11 cellular contexts compared by ENCODE assay signal in the genomic region with DNA sequence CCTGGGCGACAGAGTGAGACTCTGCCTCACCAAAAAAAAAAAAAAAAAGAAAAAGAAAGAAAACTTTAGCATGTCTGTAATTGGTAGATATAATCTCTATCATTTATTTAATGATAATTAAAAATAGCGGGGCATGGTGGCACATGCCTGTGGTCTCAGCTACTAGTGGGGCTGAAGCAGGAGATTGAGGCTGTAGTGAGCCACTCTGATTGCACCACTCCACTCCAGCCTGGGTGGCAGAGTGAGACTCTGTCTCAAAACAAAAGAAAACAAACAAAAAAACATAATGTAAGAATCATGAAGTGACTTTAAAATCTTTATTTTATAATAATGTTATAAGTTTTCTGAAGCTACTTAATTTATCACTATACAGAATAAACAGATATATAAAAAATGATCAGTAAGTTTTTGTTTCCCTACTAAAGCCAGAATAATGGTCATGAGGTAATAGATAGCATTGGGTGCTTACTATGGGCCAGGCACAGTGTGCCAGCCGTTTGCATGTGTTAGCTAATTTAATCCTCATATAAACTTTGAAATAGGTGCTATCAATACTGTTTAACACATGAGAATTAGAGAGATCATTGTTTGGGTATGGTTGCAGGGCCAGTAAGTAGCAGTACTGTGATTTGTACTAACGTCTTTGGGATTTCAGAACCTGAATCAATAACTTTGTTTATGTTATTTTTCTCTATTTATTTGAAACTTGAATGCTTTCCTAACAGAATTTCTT. TPM values are rescaled to one million over a fixed set of nuclear protein-coding genes. Genes with fewer than 3 reads are reported as not detected.
DNase-seq lines count a peak whose midpoint lies in the region; FAIRE-seq and TF ChIP-seq lines count a peak whose summit lies in the region.
"Had no signal": no experiment of that assay in that cellular context is flagged by ENCODE, and none has a peak within 500 bp of the region (broad histone marks: within the 10 kb centered on the region; RNA-seq: fewer than 3 reads in every experiment).

No MANE protein-coding gene starts in this region.

- no peak overlapping the region for H3K4me3 Mint-ChIP-seq in activated T-helper 1 cell treated with anti-CD3 and anti-CD28 coated beads, Interleukin-12 subunit alpha, Interleukin-12 subunit beta, Interleukin-2, Interleukin-4 antibody, amounts not matched to agents 30 ng/mL and 10 ng/mL and 1 ng/mL, durations not matched to agents 14 hours and 24 hours and 36 hours

- no peak overlapping the region for H3K4me3 ChIP-seq in GM23248
- no peak overlapping the region for H3K4me3 ChIP-seq in SU-DHL-6 (ENCODE audit: insufficient read depth, low read length, poor library complexity, severe bottlenecking)
- H3K4me3 ChIP-seq in kidney (ENCODE audit: low read length in 2 of 2): no peak overlapping the region
- no peak overlapping the region for H3K4me3 ChIP-seq in stomach smooth muscle (ENCODE audit: low read length in 2 of 2)
- H3K4me3 ChIP-seq: ovary had no signal

- H3K27ac ChIP-seq in GM23248: peak overlapping the region; percentile 70
- H3K27ac ChIP-seq in SU-DHL-6 (ENCODE audit: low read depth, low read length): peak overlapping the region; percentile 70
- peak overlapping the region; percentile 84 to 91 for H3K27ac ChIP-seq in kidney (ENCODE audit: low read depth in 2 of 2, low read length in 2 of 2)
- H3K27ac ChIP-seq in stomach smooth muscle (ENCODE audit: low read length): peak overlapping the region; percentile 92

- H2AFZ ChIP-seq in GM23248: no peak overlapping the region
- no peak overlapping the region for H2AFZ ChIP-seq in SU-DHL-6 (ENCODE audit: low read depth, low read length, severe bottlenecking)

- H3K27me3 Mint-ChIP-seq in activated T-helper 1 cell treated with anti-CD3 and anti-CD28 coated beads, Interleukin-12 subunit alpha, Interleukin-12 subunit beta, Interleukin-2, Interleukin-4 antibody, amounts not matched to agents 30 ng/mL and 10 ng/mL and 1 ng/mL, durations not matched to agents 14 hours and 24 hours and 36 hours (ENCODE audit: insufficient read depth): peaks cover 2% of the 10 kb centered on the region

- H3K36me3 ChIP-seq in GM23248 (ENCODE audit: low read depth) (peaks cover 19% of the 10 kb centered on the region; the same call in 1 of the 2 replicates), SU-DHL-6 (ENCODE audit: low read length) (0 out of 2 replicates have a peak, but pooled peaks cover 5% of the 10 kb centered on the region), kidney (ENCODE audit: control insufficient read depth in 1 of 2, insufficient read depth in 2 of 2, low read length in 2 of 2) (no peaks in the 10 kb centered on the region), stomach smooth muscle (ENCODE audit: control insufficient read depth in 2 of 2, insufficient read depth in 2 of 2, low read length in 2 of 2) (no peaks in the 10 kb centered on the region)
- H3K36me3 ChIP-seq: ovary had no signal

- intact Hi-C loops in kidney (cut with DNase I): no loop called here
- intact Hi-C loops in activated T-helper 1 cell treated with anti-CD3 and anti-CD28 coated beads, Interleukin-12 subunit alpha, Interleukin-12 subunit beta, Interleukin-2, Interleukin-4 antibody, amounts not matched to agents 30 ng/mL and 10 ng/mL and 1 ng/mL, durations not matched to agents 14 hours and 24 hours and 36 hours (cut with micrococcal nuclease): no loop called here

- H3F3A ChIP-seq in GM23248 (ENCODE audit: insufficient read depth) (peaks cover 83% of the 10 kb centered on the region), SU-DHL-6 (ENCODE audit: insufficient read depth) (peaks cover 63% of the 10 kb centered on the region)

- no peak for TF ChIP-seq CTCF in SU-DHL-6 (IDR thresholded peaks at IDR 0.05; ENCODE audit: insufficient read depth, low read length, poor library complexity, severe bottlenecking)
- no peak for TF ChIP-seq CTCF in kidney (IDR thresholded peaks at IDR 0.05; ENCODE audit: borderline replicate concordance, extremely low read depth, insufficient read depth)

- FAIRE-seq in kidney (lab: Jason Lieb, UNC): no peak
- FAIRE-seq: bronchial epithelial cell had no signal

- H3K9ac ChIP-seq in GM23248 (peak overlapping the region; percentile 16; the same call in 1 of the 2 replicates), SU-DHL-6 (ENCODE audit: low read length) (no peak overlapping the region; the same call in 1 of the 2 replicates), kidney (ENCODE audit: low read length in 2 of 2) (no peak overlapping the region), stomach smooth muscle (ENCODE audit: low read length in 2 of 2) (peak overlapping the region in 1 of 2 donors; percentile 45)

- H3K9me2 ChIP-seq in GM23248 (ENCODE audit: insufficient read depth) (no peaks in the 10 kb centered on the region), SU-DHL-6 (replicated peaks; ENCODE audit: insufficient read depth, low read length) (no peaks in the 10 kb centered on the region)

- peak overlapping the region; percentile 78 for H3K4me2 ChIP-seq in GM23248 (ENCODE audit: unreplicated experiment)
- H3K4me2 ChIP-seq in SU-DHL-6 (ENCODE audit: low read depth, low read length, poor library complexity, severe bottlenecking): peak overlapping the region; percentile 60

- H3K27me3 ChIP-seq in GM23248 (replicated peaks; ENCODE audit: insufficient read depth) (no peaks in the 10 kb centered on the region), SU-DHL-6 (ENCODE audit: low read length) (no peaks in the 10 kb centered on the region), stomach smooth muscle (ENCODE audit: control insufficient read depth in 1 of 2, insufficient read depth in 2 of 2, low read length in 2 of 2) (no peaks in the 10 kb centered on the region)
- H3K27me3 ChIP-seq: ovary had no signal

- H3K36me3 Mint-ChIP-seq in activated T-helper 1 cell treated with anti-CD3 and anti-CD28 coated beads, Interleukin-12 subunit alpha, Interleukin-12 subunit beta, Interleukin-2, Interleukin-4 antibody, amounts not matched to agents 30 ng/mL and 10 ng/mL and 1 ng/mL, durations not matched to agents 14 hours and 24 hours and 36 hours (ENCODE audit: low read depth): no peaks in the 10 kb centered on the region

- no peak overlapping the region for H3K27ac Mint-ChIP-seq in activated T-helper 1 cell treated with anti-CD3 and anti-CD28 coated beads, Interleukin-12 subunit alpha, Interleukin-12 subunit beta, Interleukin-2, Interleukin-4 antibody, amounts not matched to agents 30 ng/mL and 10 ng/mL and 1 ng/mL, durations not matched to agents 14 hours and 24 hours and 36 hours

- H3K4me1 Mint-ChIP-seq in activated T-helper 1 cell treated with anti-CD3 and anti-CD28 coated beads, Interleukin-12 subunit alpha, Interleukin-12 subunit beta, Interleukin-2, Interleukin-4 antibody, amounts not matched to agents 30 ng/mL and 10 ng/mL and 1 ng/mL, durations not matched to agents 14 hours and 24 hours and 36 hours (ENCODE audit: low read depth): peaks cover 16% of the 10 kb centered on the region

- H4K20me1 ChIP-seq in GM23248 (ENCODE audit: insufficient read depth) (peaks cover 27% of the 10 kb centered on the region), SU-DHL-6 (ENCODE audit: low read depth, low read length) (peaks cover 18% of the 10 kb centered on the region; the same call in 1 of the 2 replicates)

- peak; percentile 34 for DNase-seq in GM23248
- no peak for DNase-seq in kidney
- DNase-seq in mesenteric fat pad (ENCODE audit: low spot score): no peak
- no peak for DNase-seq in activated T-cell treated with anti-CD3 and anti-CD28 coated beads, Interleukin-2, amount 50 U/mL, for 48 hours
- no peak for DNase-seq in activated T-helper 1 cell treated with anti-CD3 and anti-CD28 coated beads, Interleukin-12 subunit alpha, Interleukin-12 subunit beta, Interleukin-2, Interleukin-4 antibody, amounts not matched to agents 30 ng/mL and 10 ng/mL and 1 ng/mL, durations not matched to agents 14 hours and 24 hours and 36 hours (ENCODE audit: low spot score)
- DNase-seq in ACHN: no peak
- DNase-seq: Calu3, ovary had no signal

- H3K4me1 ChIP-seq in GM23248 (ENCODE audit: insufficient read depth) (peaks cover 92% of the 10 kb centered on the region), kidney (ENCODE audit: control insufficient read depth in 1 of 2, insufficient read depth in 1 of 2, low read depth in 1 of 2, low read length in 2 of 2) (peaks cover 4 to 7% of the 10 kb centered on the region in 2 donors), stomach smooth muscle (ENCODE audit: control insufficient read depth, insufficient read depth, low read length) (peaks cover 14% of the 10 kb centered on the region)

- H3K79me2 ChIP-seq in GM23248 (ENCODE audit: insufficient read depth) (peaks cover 100% of the 10 kb centered on the region), SU-DHL-6 (ENCODE audit: insufficient read depth, low read length) (peaks cover 100% of the 10 kb centered on the region)

- in situ Hi-C loops in GM23248 (cut with MboI) (no loop called here), ACHN (cut with HindIII; ENCODE audit: low pct_ligation_motif_present, low pct_unique_long_range_greater_than_20kb, low sequenced_read_pairs) (no loop called here)

- WGBS in GM23248 (ENCODE audit: low coverage in 1 of 2, low lambda C conversion rate in 2 of 2, missing lambda C conversion rate in 2 of 2), 2 experiments: 63 to 64% methylated on average over 4 of the region's 4 CpGs

- no peaks in the 10 kb centered on the region for H3K9me3 ChIP-seq in GM23248 (ENCODE audit: low read depth)
- no peaks in the 10 kb centered on the region for H3K9me3 ChIP-seq in SU-DHL-6 (ENCODE audit: insufficient read depth, low read length)
- H3K9me3 ChIP-seq in kidney (ENCODE audit: control insufficient read depth in 1 of 2, low read length in 2 of 2): no peaks in the 10 kb centered on the region
- no peaks in the 10 kb centered on the region for H3K9me3 ChIP-seq in stomach smooth muscle (ENCODE audit: control insufficient read depth in 2 of 2, low read length in 2 of 2)
- H3K9me3 ChIP-seq: ovary had no signal

- no peaks in the 10 kb centered on the region for H3K9me3 Mint-ChIP-seq in activated T-helper 1 cell treated with anti-CD3 and anti-CD28 coated beads, Interleukin-12 subunit alpha, Interleukin-12 subunit beta, Interleukin-2, Interleukin-4 antibody, amounts not matched to agents 30 ng/mL and 10 ng/mL and 1 ng/mL, durations not matched to agents 14 hours and 24 hours and 36 hours

RNA-seq across cellular contexts. Expression of gene CLIC4, which starts 23.8 kb away (rescaled TPM):
- 1,589 and 1,665 TPM in 2 replicates for total RNA-seq in GM23248 (2014; rRNA removed; shearing (Covaris generic))
- polyA plus RNA-seq in GM23248 (2016; fragmentation: Nextera tagmentation; extraction: Ambion mirVana) (1,380 and 1,381 TPM in 2 replicates), kidney (ENCODE audit: insufficient read depth, low read depth, low replicate concordance) (72.7 TPM)
- total RNA-seq in kidney (315 TPM), mesenteric fat pad (169 TPM)
- 16.8 and 20.6 TPM in 2 replicates for total RNA-seq in activated T-helper 1 cell treated with anti-CD3 and anti-CD28 coated beads, Interleukin-12 subunit alpha, Interleukin-12 subunit beta, Interleukin-2, Interleukin-4 antibody, amounts not matched to agents 30 ng/mL and 10 ng/mL and 1 ng/mL, durations not matched to agents 14 hours and 24 hours and 36 hours
